In genomic region chr1:204599098-204599497, GRCh38 we compare ENCODE assay signal across 1 cellular context.
TF ChIP-seq lines count a peak whose summit lies in the region.

No MANE protein-coding gene starts in this region.

TF ChIP-seq in H1, 55 proteins besides CTCF, POLR2A, EP300 and RAD21:
- TF ChIP-seq TCF12 (IDR thresholded peaks at IDR 0.05; ENCODE audit: low read depth, low read length) = no peak
- no peak for TF ChIP-seq TEAD4 (IDR thresholded peaks at IDR 0.05; ENCODE audit: low read depth, low read length)
- no peak for TF ChIP-seq EGR1 (IDR thresholded peaks at IDR 0.05; ENCODE audit: borderline replicate concordance, low read depth, low read length)
- TF ChIP-seq KDM1A (IDR thresholded peaks at IDR 0.05; ENCODE audit: borderline replicate concordance, low read length) = no peak
- TF ChIP-seq RBBP5 (IDR thresholded peaks at IDR 0.05; ENCODE audit: borderline replicate concordance, low read depth, low read length) = no peak
- no peak for TF ChIP-seq SP4 (IDR thresholded peaks at IDR 0.05; ENCODE audit: low read length)
- no peak for TF ChIP-seq NRF1 (IDR thresholded peaks at IDR 0.05; ENCODE audit: low read depth, low read length)
- no peak for TF ChIP-seq GTF2F1 (IDR thresholded peaks at IDR 0.05; ENCODE audit: borderline replicate concordance, low read depth, low read length)
- no peak for TF ChIP-seq CBX5 (IDR thresholded peaks at IDR 0.05; ENCODE audit: low read depth, low read length)
- no peak for TF ChIP-seq TAF1 (IDR thresholded peaks at IDR 0.05; ENCODE audit: low read depth, low read length)
- TF ChIP-seq TAF7 (optimal IDR thresholded peaks at IDR 0.05; ENCODE audit: borderline replicate concordance, low read depth, low read length) = no peak
